In the genomic region with DNA sequence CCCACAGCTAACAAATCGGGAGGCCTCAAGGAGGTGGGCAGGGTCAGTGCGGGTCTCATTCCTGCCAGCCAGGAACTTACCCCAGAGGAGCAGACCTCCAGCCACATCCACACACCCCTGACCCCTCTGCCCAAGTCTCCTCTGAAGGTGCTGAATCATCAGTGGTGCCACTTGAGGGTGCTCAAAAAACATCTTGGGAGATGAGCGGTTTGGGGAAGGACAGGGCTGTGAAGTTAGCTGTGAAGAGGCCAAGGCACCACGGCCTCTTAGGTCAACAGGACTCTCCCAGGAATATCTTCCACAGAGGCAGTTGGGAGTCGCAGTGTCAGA, we compare ENCODE assay signal across 12 cellular contexts. TPM values are rescaled to one million over a fixed set of nuclear protein-coding genes. Genes with fewer than 3 reads are reported as not detected.
A peak's percentile ranks its signal among the peaks of the same experiment; 100 is the strongest.
DNase-seq lines count a peak whose midpoint lies in the region; ATAC-seq and TF ChIP-seq lines count a peak whose summit lies in the region.
"Had no signal": no experiment of that assay in that cellular context is flagged by ENCODE, and none has a peak within 500 bp of the region (broad histone marks: within the 10 kb centered on the region; RNA-seq: fewer than 3 reads in every experiment).

No MANE protein-coding gene starts in this region.

- H3K27me3 ChIP-seq in mammary epithelial cell (ENCODE audit: insufficient read depth, low read length), result peaks cover 2% of the 10 kb centered on the region
- no peaks in the 10 kb centered on the region for H3K27me3 ChIP-seq in breast epithelium
- no peaks in the 10 kb centered on the region for H3K27me3 ChIP-seq in naive thymus-derived CD4-positive, alpha-beta T cell (ENCODE audit: control insufficient read depth in 2 of 2, insufficient read depth in 2 of 2, low read length in 2 of 2)
- H3K27me3 ChIP-seq: ascending aorta had no signal

- peaks cover 5% of the 10 kb centered on the region for H3K4me1 Mint-ChIP-seq in MCF 10A (ENCODE audit: insufficient read depth, unreplicated experiment)
- peaks cover 0 to 20% (median 5%) of the 10 kb centered on the region in 7 donors for H3K4me1 Mint-ChIP-seq in naive thymus-derived CD4-positive, alpha-beta T cell

- BruUV-seq in MCF 10A (replicated peaks; lab: Mats Ljungman, UMichigan) (TSS peak; percentile 16), mammary epithelial cell (replicated peaks; lab: Mats Ljungman, UMichigan) (no TSS peak)

- H3K9me3 ChIP-seq in mammary epithelial cell (replicated peaks; ENCODE audit: insufficient read depth, low read length), result no peaks in the 10 kb centered on the region
- no peaks in the 10 kb centered on the region for H3K9me3 ChIP-seq in breast epithelium
- H3K9me3 ChIP-seq in naive thymus-derived CD4-positive, alpha-beta T cell (ENCODE audit: control insufficient read depth in 2 of 3, low read length in 3 of 3), result no peaks in the 10 kb centered on the region
- H3K9me3 ChIP-seq: ascending aorta had no signal

- no peaks in the 10 kb centered on the region for H3K36me3 Mint-ChIP-seq in MCF 10A (ENCODE audit: insufficient read depth, unreplicated experiment)
- H3K36me3 Mint-ChIP-seq in naive thymus-derived CD4-positive, alpha-beta T cell, result no peaks in the 10 kb centered on the region

- H3K79me2 ChIP-seq in mammary epithelial cell (ENCODE audit: insufficient read depth, low read length), result no peaks in the 10 kb centered on the region

- POLR2A ChIA-PET in MCF 10A (lab: Yijun Ruan, JAX), result interaction anchor here (1.8 to 3.2 kb wide), 4 partner anchors 28 to 99 kb away, joined by 6 to 23 read pairs (median 12); no protein-coding TSS in a partner anchor
- POLR2A ChIA-PET in naive thymus-derived CD4-positive, alpha-beta T cell (lab: Charles Lee), result no interaction called here

- in situ Hi-C loops in mammary epithelial cell (cut with MboI; ENCODE audit: low sequenced_read_pairs in 2 of 2), result no loop called here

- dilution Hi-C loops in mammary epithelial cell (cut with HindIII; ENCODE audit: low sequenced_read_pairs), result no loop called here

- no peak for ATAC-seq in naive thymus-derived CD4-positive, alpha-beta T cell

- H3K4me1 ChIP-seq in mammary epithelial cell (ENCODE audit: insufficient read depth, low read length) (peaks cover 8% of the 10 kb centered on the region), breast epithelium (no peaks in the 10 kb centered on the region)
- peaks cover 0 to 5% of the 10 kb centered on the region in 2 donors for H3K4me1 ChIP-seq in naive thymus-derived CD4-positive, alpha-beta T cell (ENCODE audit: control insufficient read depth in 2 of 2, insufficient read depth in 2 of 2, low read length in 2 of 2)

- TF ChIP-seq CTCF in MCF 10A (IDR thresholded peaks at IDR 0.05; ENCODE audit: unreplicated experiment), result no peak
- TF ChIP-seq CTCF in mammary epithelial cell (conservative IDR thresholded peaks at IDR 0.05 in 1 of 2, IDR thresholded peaks at IDR 0.05 in 1 of 2; ENCODE audit: extremely low read depth in 1 of 2, insufficient read depth in 1 of 2, low read depth in 1 of 2, low read length in 2 of 2), result no peak
- no peak for TF ChIP-seq CTCF in breast epithelium (IDR thresholded peaks at IDR 0.05)

- no peak overlapping the region for H3K4me3 ChIP-seq in mammary epithelial cell (replicated peaks in 1 of 3; ENCODE audit: insufficient read depth in 1 of 3, low read depth in 2 of 3, low read length in 3 of 3)
- H3K4me3 ChIP-seq in breast epithelium, result peak overlapping the region in 2 of 3 donors; percentile 73 to 81
- H3K4me3 ChIP-seq in naive thymus-derived CD4-positive, alpha-beta T cell (ENCODE audit: low read length), result no peak overlapping the region

- H4K20me1 ChIP-seq in mammary epithelial cell (ENCODE audit: insufficient read depth, low read length), result no peaks in the 10 kb centered on the region

- peaks cover 12% of the 10 kb centered on the region for H3K27me3 Mint-ChIP-seq in MCF 10A (ENCODE audit: insufficient read depth, unreplicated experiment)
- peaks cover 4 to 42% (median 13%) of the 10 kb centered on the region in 5 donors for H3K27me3 Mint-ChIP-seq in naive thymus-derived CD4-positive, alpha-beta T cell

- no peak for TF ChIP-seq POLR2A in breast epithelium (IDR thresholded peaks at IDR 0.05)

- no peak overlapping the region for H3K9ac ChIP-seq in mammary epithelial cell (ENCODE audit: insufficient read depth, low read length)

- H3K4me2 ChIP-seq in mammary epithelial cell (ENCODE audit: insufficient read depth, low read depth, low read length), result no peak overlapping the region

- WGBS in mammary epithelial cell (ENCODE audit: low coverage, missing lambda C conversion rate), result 89% methylated on average over 5 of the region's 5 CpGs

- H3K27ac ChIP-seq in mammary epithelial cell (ENCODE audit: insufficient read depth, low read depth, low read length) (no peak overlapping the region), breast epithelium (no peak overlapping the region)
- H3K27ac ChIP-seq in naive thymus-derived CD4-positive, alpha-beta T cell (ENCODE audit: low read depth, low read length), result no peak overlapping the region
- H3K27ac ChIP-seq: ascending aorta had no signal

- H3K9me3 Mint-ChIP-seq in MCF 10A (ENCODE audit: unreplicated experiment), result no peaks in the 10 kb centered on the region
- no peaks in the 10 kb centered on the region for H3K9me3 Mint-ChIP-seq in naive thymus-derived CD4-positive, alpha-beta T cell
- H3K9me3 Mint-ChIP-seq: stimulated activated naive CD8-positive, alpha-beta T cell treated with anti-CD3 and anti-CD28 coated beads, Interleukin-15, Interleukin-2, amounts not matched to agents 100 ng/mL and 50 ng/mL, for 24 hours had no signal

- H2AFZ ChIP-seq in mammary epithelial cell (ENCODE audit: low read depth, low read length), result no peak overlapping the region

- H3K4me3 Mint-ChIP-seq in MCF 10A (ENCODE audit: unreplicated experiment), result no peak overlapping the region
- peak overlapping the region in 9 of 10 donors; percentile 4 to 76 (median 59) for H3K4me3 Mint-ChIP-seq in naive thymus-derived CD4-positive, alpha-beta T cell

- no peak for DNase-seq in MCF 10A (ENCODE audit: unreplicated experiment)
- DNase-seq in mammary epithelial cell, result no peak
- DNase-seq in breast epithelium (ENCODE audit: low spot score in 2 of 2), result no peak
- DNase-seq in naive thymus-derived CD4-positive, alpha-beta T cell, result no peak
- DNase-seq in NCI-H2171 (lab: John Stamatoyannopoulos, UW), result no peak
- DNase-seq in Ammon's horn (ENCODE audit: low spot score), result no peak
- no peak for DNase-seq in amygdala (lab: John Stamatoyannopoulos, UW)
- DNase-seq in A172 (ENCODE audit: low spot score), result no peak
- DNase-seq: COR-L47, left cardiac atrium had no signal

- H3K27ac Mint-ChIP-seq in MCF 10A (ENCODE audit: low read depth, unreplicated experiment), result no peak overlapping the region
- H3K27ac Mint-ChIP-seq in naive thymus-derived CD4-positive, alpha-beta T cell, result peak overlapping the region in 1 of 9 donors; percentile 43
- H3K27ac Mint-ChIP-seq: stimulated activated naive CD8-positive, alpha-beta T cell treated with anti-CD3 and anti-CD28 coated beads, Interleukin-15, Interleukin-2, amounts not matched to agents 100 ng/mL and 50 ng/mL, for 24 hours had no signal

- H3K36me3 ChIP-seq in mammary epithelial cell (ENCODE audit: insufficient read depth, low read length) (no peaks in the 10 kb centered on the region), breast epithelium (no peaks in the 10 kb centered on the region)
- no peaks in the 10 kb centered on the region for H3K36me3 ChIP-seq in naive thymus-derived CD4-positive, alpha-beta T cell (ENCODE audit: control insufficient read depth in 2 of 3, insufficient read depth in 3 of 3, low read length in 3 of 3)
- H3K36me3 ChIP-seq: ascending aorta had no signal

- intact Hi-C loops in MCF 10A (cut with micrococcal nuclease) (loop anchor here (5.0 kb wide), 1 partner anchor 213 kb away; a partner anchor contains a TSS), mammary epithelial cell (cut with micrococcal nuclease) (loop anchor here (5.0 kb wide), 2 partner anchors 213 to 433 kb away; a partner anchor contains a TSS), breast epithelium (cut with DNase I; ENCODE audit: low total_unique reads) (no loop called here)
- intact Hi-C loops in naive thymus-derived CD4-positive, alpha-beta T cell (cut with micrococcal nuclease), result loop anchor here in 1 of 2 donors (5.0 kb wide), 3 partner anchors 153 to 293 kb away; a partner anchor contains a TSS

- CTCF ChIA-PET in MCF 10A (lab: Yijun Ruan, JAX), result interaction anchor here (0.8 to 6.3 kb wide), 20 partner anchors 9 to 367 kb away, joined by 3 to 109 read pairs (median 4); no protein-coding TSS in a partner anchor
- CTCF ChIA-PET in mammary epithelial cell (lab: Charles Lee; ENCODE audit: low non-redundant PET), result no interaction called here
- CTCF ChIA-PET in naive thymus-derived CD4-positive, alpha-beta T cell (lab: Charles Lee), result interaction anchor here (0.7 to 5.8 kb wide), 2 partner anchors 99 to 292 kb away, joined by 3 to 51 read pairs; no protein-coding TSS in a partner anchor

RNA-seq across cellular contexts. Expression of a gene that starts 1.2 kb away (rescaled TPM):
- 4.6 and 6.8 TPM in 2 replicates for total RNA-seq in MCF 10A (2022)
- 1 to 10 TPM in 1 of 2 donors, under 1 TPM in 1; 0.82 to 2.3 TPM for total RNA-seq in mammary epithelial cell
- 0.80 TPM for polyA plus RNA-seq in mammary epithelial cell
- polyA minus RNA-seq in mammary epithelial cell, result not detected
- 10 to 100 TPM; 23.6 to 37.3 (median 29.6) TPM for total RNA-seq in breast epithelium
- 1 to 10 TPM in 3 of 5 experiments, under 1 TPM in 1, not detected in 1; 0.46 to 9.3 (median 4.2) TPM for total RNA-seq in naive thymus-derived CD4-positive, alpha-beta T cell
- not detected for polyA plus RNA-seq in naive thymus-derived CD4-positive, alpha-beta T cell
- total RNA-seq in A172 (2014; rRNA removed; shearing (Covaris generic)), result 1.5 and 3.2 TPM in 2 replicates

RNA-seq across cellular contexts. Expression of a gene that starts 48.6 kb away (rescaled TPM):
- total RNA-seq in MCF 10A (2022) (38.7 and 44.7 TPM in 2 replicates), mammary epithelial cell (10 to 100 TPM; 31.8 to 47.0 TPM), breast epithelium (10 to 100 TPM; 42.6 to 71.8 (median 50.9) TPM)
- 44.6 TPM for polyA plus RNA-seq in mammary epithelial cell
- 76.9 TPM for polyA minus RNA-seq in mammary epithelial cell
- total RNA-seq in naive thymus-derived CD4-positive, alpha-beta T cell, result 10 to 100 TPM; 19.2 to 66.8 (median 28.0) TPM
- 10 to 100 TPM; 52.8 to 92.1 TPM for polyA plus RNA-seq in naive thymus-derived CD4-positive, alpha-beta T cell
- total RNA-seq in A172 (2014; rRNA removed; shearing (Covaris generic)), result 179 and 181 TPM in 2 replicates

RNA-seq across cellular contexts. Expression of a gene that starts 50.7 kb away (rescaled TPM):
- 70.2 and 83.6 TPM in 2 replicates for total RNA-seq in MCF 10A (2022)
- 100 to 1,000 TPM in 1 of 2 donors, 10 to 100 TPM in 1; 42.5 to 100 TPM for total RNA-seq in mammary epithelial cell
- polyA plus RNA-seq in mammary epithelial cell, result 75.5 TPM
- 35.7 TPM for polyA minus RNA-seq in mammary epithelial cell
- 100 to 1,000 TPM; 107 to 144 (median 125) TPM for total RNA-seq in breast epithelium
- total RNA-seq in naive thymus-derived CD4-positive, alpha-beta T cell, result 100 to 1,000 TPM; 117 to 161 (median 153) TPM
- 10 to 100 TPM; 61.3 to 84.4 TPM for polyA plus RNA-seq in naive thymus-derived CD4-positive, alpha-beta T cell
- 30.7 TPM in 2 replicates for total RNA-seq in A172 (2014; rRNA removed; shearing (Covaris generic))

Comparison
In these comparisons a context has a peak if more than half of its experiments do, and no peak if none do; other contexts are left out.
1. H3K4me3 ChIP-seq: peak in breast epithelium (2 of 3); none in mammary epithelial cell (0 of 3) and naive thymus-derived CD4-positive, alpha-beta T cell (single experiment).